Comparison of ENCODE assay signal across 22 cellular contexts in genomic region chr12:28698541-28698940, GRCh38.
"Had no signal": no experiment of that assay in that cellular context is flagged by ENCODE, and none has a peak within 500 bp of the region (broad histone marks: within the 10 kb centered on the region; RNA-seq: fewer than 3 reads in every experiment).

No MANE protein-coding gene starts in this region.

- ATAC-seq: foreskin keratinocyte, left cardiac atrium, lower lobe of right lung, pancreas, right cardiac atrium had no signal

- DNase-seq: effector CD4-positive, alpha-beta T cell; endodermal cell; erythroblast; foreskin keratinocyte; immature natural killer cell; kidney; left cardiac atrium; left ventricle myocardium inferior; lower lobe of right lung; occipital lobe; pancreas; right cardiac atrium; small intestine; stimulated activated CD4-positive, alpha-beta T cell treated with anti-CD3 and anti-CD28 coated beads, Interleukin-12 subunit alpha, Interleukin-12 subunit beta, amount 100 ng/mL, for 4 hours; stimulated activated naive CD4-positive, alpha-beta T cell treated with Interleukin-2 at 50 U/mL for 16 hours; upper lobe of left lung had no signal

- H3K4me3 ChIP-seq: coronary artery, left ventricle myocardium inferior, lower lobe of right lung, neural progenitor cell, pancreas, upper lobe of left lung had no signal

- H3K4me2 ChIP-seq: neural progenitor cell had no signal

- H3K27ac ChIP-seq: coronary artery, foreskin keratinocyte, left ventricle myocardium inferior, lower lobe of right lung, neural progenitor cell, pancreas, upper lobe of left lung had no signal

- H3K36me3 ChIP-seq: left ventricle myocardium inferior, lower lobe of right lung, neural progenitor cell, pancreas, upper lobe of left lung had no signal

- H2AFZ ChIP-seq: neural progenitor cell had no signal

- H3K4me3 Mint-ChIP-seq: endodermal cell, immature natural killer cell, memory B cell, mesothelial cell of epicardium, neural progenitor cell had no signal

- H3K27me3 Mint-ChIP-seq: memory B cell; natural killer cell treated with Interleukin-12 subunit alpha and Interleukin-12 subunit beta and Interleukin-15 and Interleukin-18, amount 100 ng/mL, for 72 hours; progenitor cell of endocrine pancreas had no signal

- H3K9me3 ChIP-seq: lower lobe of right lung, pancreas, upper lobe of left lung had no signal

- H3K9me3 Mint-ChIP-seq: endodermal cell, neural progenitor cell had no signal

- H3K27ac Mint-ChIP-seq: endodermal cell, immature natural killer cell, memory B cell, mesothelial cell of epicardium, neural progenitor cell, progenitor cell of endocrine pancreas had no signal

- H3K36me3 Mint-ChIP-seq: memory B cell, mesothelial cell of epicardium, neural progenitor cell had no signal

- H3K4me1 ChIP-seq: foreskin keratinocyte, left ventricle myocardium inferior, lower lobe of right lung, neural progenitor cell, pancreas, upper lobe of left lung had no signal

- H3K9ac ChIP-seq: neural progenitor cell had no signal

- H3K27me3 ChIP-seq: foreskin keratinocyte, neural progenitor cell, pancreas, upper lobe of left lung had no signal

- H3K4me1 Mint-ChIP-seq: endodermal cell, immature natural killer cell, memory B cell, mesothelial cell of epicardium, neural progenitor cell had no signal
